In genomic region chr9:108535526-108535925, GRCh38 we compare ENCODE assay signal across 8 cellular contexts.
DNase-seq lines count a peak whose midpoint lies in the region; ATAC-seq and TF ChIP-seq lines count a peak whose summit lies in the region.

No MANE protein-coding gene starts in this region.

- H3K4me3 ChIP-seq in GM12865 (ENCODE audit: low read depth, low read length) = no peak overlapping the region
- H3K4me3 ChIP-seq in WERI-Rb-1 (ENCODE audit: low read depth, low read length) = no peak overlapping the region
- H3K4me3 ChIP-seq in lower lobe of right lung = no peak overlapping the region
- no peak overlapping the region for H3K4me3 ChIP-seq in MG63

- H3K4me1 ChIP-seq in lower lobe of right lung = no peaks in the 10 kb centered on the region

- H3K27ac ChIP-seq in WERI-Rb-1 (no peak overlapping the region), lower lobe of right lung (no peak overlapping the region)

- H3K9me3 ChIP-seq in WERI-Rb-1 (ENCODE audit: severe bottlenecking) = no peaks in the 10 kb centered on the region
- no peaks in the 10 kb centered on the region for H3K9me3 ChIP-seq in lower lobe of right lung
- peaks cover 17% of the 10 kb centered on the region for H3K9me3 ChIP-seq in MG63

- ATAC-seq in HG02970 (IDR thresholded peaks at IDR 0.05; ENCODE audit: low FRiP score, unreplicated experiment) (peak; percentile 61), lower lobe of right lung (no peak)
- ATAC-seq in stimulated activated naive CD8-positive, alpha-beta T cell treated with anti-CD3 and anti-CD28 coated beads, Interleukin-15, Interleukin-2, amounts not matched to agents 100 U/mL and 50 U/mL, for 24 hours = no peak

- TF ChIP-seq CTCF in GM12865 (IDR thresholded peaks at IDR 0.05; ENCODE audit: insufficient read depth, low read depth, low read length, missing control alignments) = peak; percentile 48
- peak; percentile 51; the same call in 1 of the 2 replicates for TF ChIP-seq CTCF in WERI-Rb-1 (IDR thresholded peaks at IDR 0.05; ENCODE audit: low read depth, low read length)
- TF ChIP-seq CTCF in lower lobe of right lung (IDR thresholded peaks at IDR 0.05) = peak; percentile 30

- intact Hi-C loops in lower lobe of right lung (cut with DNase I) = no loop called here

- no peaks in the 10 kb centered on the region for H3K27me3 ChIP-seq in WERI-Rb-1 (ENCODE audit: insufficient read depth, low read depth, severe bottlenecking)
- no peaks in the 10 kb centered on the region for H3K27me3 ChIP-seq in lower lobe of right lung (ENCODE audit: low read depth)
- H3K27me3 ChIP-seq in MG63 = no peaks in the 10 kb centered on the region

- DNase-seq in GM12865 (ENCODE audit: low read depth) (peak; percentile 41), WERI-Rb-1 (peak; percentile 33), lower lobe of right lung (no peak), MG63 (no peak), NCI-H146 treated with DMSO at 0.1 percent for 48 hours (lab: John Stamatoyannopoulos, UW; ENCODE audit: unreplicated experiment) (no peak)
- DNase-seq in stimulated activated naive CD8-positive, alpha-beta T cell treated with anti-CD3 and anti-CD28 coated beads, Interleukin-15, Interleukin-2, amounts not matched to agents 100 U/mL and 50 U/mL, for 24 hours = no peak
- DNase-seq in stimulated activated naive CD4-positive, alpha-beta T cell (lab: John Stamatoyannopoulos, UW) = no peak

- H3K36me3 ChIP-seq in WERI-Rb-1 (no peaks in the 10 kb centered on the region; the same call in 1 of the 2 replicates), lower lobe of right lung (no peaks in the 10 kb centered on the region), MG63 (no peaks in the 10 kb centered on the region)

Comparison
In these comparisons a context has a peak if more than half of its experiments do, and no peak if none do; other contexts are left out.
1. DNase-seq: peak in GM12865 (single experiment) and WERI-Rb-1 (single experiment); none in lower lobe of right lung (single experiment), MG63 (single experiment), NCI-H146 treated with DMSO at 0.1 percent for 48 hours (single experiment), stimulated activated naive CD8-positive, alpha-beta T cell treated with anti-CD3 and anti-CD28 coated beads, Interleukin-15, Interleukin-2, amounts not matched to agents 100 U/mL and 50 U/mL, for 24 hours (single experiment) and stimulated activated naive CD4-positive, alpha-beta T cell (0 of 6).
2. Peak in every context shown above with its lines, with median percentiles within 50 percentile points of each other: CTCF ChIP-seq.